In genomic region chr3:14432996-14433572, GRCh38 we compare ENCODE assay signal across 10 cellular contexts. TPM values are rescaled to one million over a fixed set of nuclear protein-coding genes. Genes with fewer than 3 reads are reported as not detected.
DNase-seq lines count a peak whose midpoint lies in the region; ATAC-seq and TF ChIP-seq lines count a peak whose summit lies in the region.
"Had no signal": no experiment of that assay in that cellular context is flagged by ENCODE, and none has a peak within 500 bp of the region (broad histone marks: within the 10 kb centered on the region; RNA-seq: fewer than 3 reads in every experiment).

No MANE protein-coding gene starts in this region.

- peak overlapping the region; percentile 24 for H3K18ac ChIP-seq in IMR-90 (ENCODE audit: low read depth, low read length)

- peaks cover 7% of the 10 kb centered on the region; the same call in 1 of the 2 replicates for H4K20me1 ChIP-seq in IMR-90 (ENCODE audit: insufficient read depth, low read length)

- H3K9ac ChIP-seq in IMR-90 (ENCODE audit: low read depth, low read length), result no peak overlapping the region; the same call in 1 of the 2 replicates

- H3K9me3 Mint-ChIP-seq in CD8-positive, alpha-beta T cell, result no peaks in the 10 kb centered on the region
- no peaks in the 10 kb centered on the region for H3K9me3 Mint-ChIP-seq in neural crest cell

- no peaks in the 10 kb centered on the region for H3K27me3 ChIP-seq in CD8-positive, alpha-beta T cell (ENCODE audit: insufficient read depth, low read length)
- no peaks in the 10 kb centered on the region for H3K27me3 ChIP-seq in IMR-90 (ENCODE audit: control insufficient read depth, insufficient read depth, low read length)
- H3K27me3 ChIP-seq in body of pancreas, result no peaks in the 10 kb centered on the region

- no peak for DNase-seq in CD8-positive, alpha-beta T cell
- DNase-seq in IMR-90 (no peak), body of pancreas (no peak), neural crest cell (ENCODE audit: low read depth, low spot score) (no peak), SKM-1 treated with dmso at 0.1 percent for 144 hours (lab: John Stamatoyannopoulos, UW; ENCODE audit: unreplicated experiment) (no peak), foreskin melanocyte (no peak), hypothalamus (lab: John Stamatoyannopoulos, UW) (no peak), anterior cingulate cortex (lab: John Stamatoyannopoulos, UW) (no peak)
- DNase-seq: activated CD4-positive, alpha-beta T cell treated with anti-CD3 and anti-CD28 coated beads for 4 hours; NCI-H187 had no signal

- peaks cover 27 to 82% of the 10 kb centered on the region in 2 experiments for H3K79me1 ChIP-seq in IMR-90 (ENCODE audit: low read depth in 1 of 2, low read length in 2 of 2)

- POLR2A ChIA-PET in CD8-positive, alpha-beta T cell (lab: Charles Lee), result interaction anchor here (1.1 to 6.7 kb wide), 7 partner anchors 8 to 34 kb away, joined by 3 to 81 read pairs (median 6); partner anchors contain the start of gene SLC6A6
- POLR2A ChIA-PET in IMR-90 (lab: Charles Lee; ENCODE audit: unreplicated experiment), result no interaction called here

- no peaks in the 10 kb centered on the region for H3K9me3 ChIP-seq in CD8-positive, alpha-beta T cell (ENCODE audit: low read length)
- H3K9me3 ChIP-seq in IMR-90 (ENCODE audit: control insufficient read depth, insufficient read depth, low read length) (no peaks in the 10 kb centered on the region), body of pancreas (no peaks in the 10 kb centered on the region)

- CTCF ChIA-PET in CD8-positive, alpha-beta T cell (lab: Charles Lee), result interaction anchor here (1.0 to 3.5 kb wide), 8 partner anchors 9 to 537 kb away, joined by 3 to 21 read pairs (median 4); partner anchors contain the start of gene SLC6A6
- CTCF ChIA-PET in IMR-90 (lab: Yijun Ruan, JAX), result interaction anchor here (0.6 to 2.4 kb wide), 4 partner anchors 12 to 964 kb away, joined by 4 to 6 read pairs (median 4); no protein-coding TSS in a partner anchor

- in situ Hi-C loops in IMR-90 (cut with MboI; ENCODE audit: low sequenced_read_pairs), result no loop called here

- peaks cover 76% of the 10 kb centered on the region for H3K4me1 Mint-ChIP-seq in CD8-positive, alpha-beta T cell (ENCODE audit: low read depth)
- H3K4me1 Mint-ChIP-seq in neural crest cell, result peaks cover 64% of the 10 kb centered on the region

- H3K14ac ChIP-seq in IMR-90 (replicated peaks; ENCODE audit: low read depth, low read length), result peak overlapping the region; percentile 77

- no peak for TF ChIP-seq CTCF in CD8-positive, alpha-beta T cell (IDR thresholded peaks at IDR 0.05)
- TF ChIP-seq CTCF in IMR-90 (conservative IDR thresholded peaks at IDR 0.05; ENCODE audit: low read depth, low read length) (no peak), body of pancreas (IDR thresholded peaks at IDR 0.05) (no peak), neural crest cell (conservative IDR thresholded peaks at IDR 0.05) (no peak)

- peak overlapping the region; percentile 75 for H3K4me3 Mint-ChIP-seq in CD8-positive, alpha-beta T cell
- H3K4me3 Mint-ChIP-seq in neural crest cell, result no peak overlapping the region

- H3K4ac ChIP-seq in IMR-90 (ENCODE audit: low read depth, low read length), result peak overlapping the region; percentile 87

- TF ChIP-seq POLR2A in IMR-90 (IDR thresholded peaks at IDR 0.05; ENCODE audit: low read depth, low read length) (no peak), body of pancreas (IDR thresholded peaks at IDR 0.05) (no peak)

- H3K27me3 Mint-ChIP-seq in CD8-positive, alpha-beta T cell (ENCODE audit: low read depth), result no peaks in the 10 kb centered on the region
- no peaks in the 10 kb centered on the region for H3K27me3 Mint-ChIP-seq in neural crest cell (ENCODE audit: low read depth)

- no peak overlapping the region for H3K56ac ChIP-seq in IMR-90 (ENCODE audit: extremely low read depth, insufficient read depth, low read length)

- H2AFZ ChIP-seq in IMR-90 (replicated peaks; ENCODE audit: low read length, poor library complexity), result no peak overlapping the region

- peak overlapping the region; percentile 91 for H2AK5ac ChIP-seq in IMR-90 (ENCODE audit: low read depth, low read length)

- peaks cover 30% of the 10 kb centered on the region for H3K9me1 ChIP-seq in IMR-90 (ENCODE audit: insufficient read depth, low read length)

- BruUV-seq in IMR-90 (replicated peaks; lab: Mats Ljungman, UMichigan), result no TSS peak

- peak overlapping the region; percentile 97 for H4K91ac ChIP-seq in IMR-90 (ENCODE audit: insufficient read depth, low read depth, low read length)

- peak overlapping the region; percentile 59; the same call in 2 of the 3 replicates for H2BK15ac ChIP-seq in IMR-90 (ENCODE audit: low read depth, low read length)

- peak overlapping the region; percentile 77 for H2BK20ac ChIP-seq in IMR-90 (ENCODE audit: low read depth, low read length)

- H3K27ac Mint-ChIP-seq in CD8-positive, alpha-beta T cell, result peak overlapping the region; percentile 99
- peak overlapping the region; percentile 88 for H3K27ac Mint-ChIP-seq in neural crest cell (ENCODE audit: unreplicated experiment)

- peak overlapping the region; percentile 66 for H3K27ac ChIP-seq in CD8-positive, alpha-beta T cell (ENCODE audit: low read depth, low read length)
- H3K27ac ChIP-seq in IMR-90 (ENCODE audit: insufficient read depth, low read length), result no peak overlapping the region; the same call in 1 of the 2 replicates
- H3K27ac ChIP-seq in body of pancreas, result peak overlapping the region in 3 of 4 donors; percentile 21 to 63 (median 45)

- H3K4me1 ChIP-seq in CD8-positive, alpha-beta T cell (ENCODE audit: insufficient read depth, low read length), result peaks cover 67% of the 10 kb centered on the region
- H3K4me1 ChIP-seq in IMR-90 (ENCODE audit: control insufficient read depth, insufficient read depth, low read length), result peaks cover 33% of the 10 kb centered on the region
- H3K4me1 ChIP-seq in body of pancreas, result peaks cover 30% of the 10 kb centered on the region

- 100% methylated on average over 3 of the region's 13 CpGs; no CpG with 5 or more reads in 1 of the 2 experiments for WGBS in IMR-90 (ENCODE audit: extremely low coverage in 2 of 2, insufficient read length in 1 of 2), 2 experiments
- 85 to 87% methylated on average over 7 to 13 of the region's 13 CpGs for WGBS in body of pancreas, 2 donors

- H3K4me2 ChIP-seq in IMR-90 (ENCODE audit: low read depth, low read length), result no peak overlapping the region

- TF ChIP-seq RAD21 in IMR-90 (IDR thresholded peaks at IDR 0.05; ENCODE audit: low read length), result no peak

- no peak for ATAC-seq in CD8-positive, alpha-beta T cell
- ATAC-seq in IMR-90 (ENCODE audit: low read depth) (no peak), body of pancreas (no peak)

- peak overlapping the region; percentile 84; the same call in 1 of the 2 replicates for H2BK120ac ChIP-seq in IMR-90 (ENCODE audit: low read depth, low read length)

- no peaks in the 10 kb centered on the region for H3K36me3 ChIP-seq in CD8-positive, alpha-beta T cell (ENCODE audit: insufficient read depth, low read length)
- H3K36me3 ChIP-seq in IMR-90 (ENCODE audit: control insufficient read depth, insufficient read depth, low read length) (no peaks in the 10 kb centered on the region), body of pancreas (replicated peaks in 1 of 2; ENCODE audit: insufficient read depth in 1 of 2, low read depth in 2 of 2) (no peaks in the 10 kb centered on the region)

- dilution Hi-C loops in IMR-90 (cut with HindIII; ENCODE audit: low sequenced_read_pairs, unreplicated experiment), result no loop called here

- peak overlapping the region; percentile 78 for H2BK5ac ChIP-seq in IMR-90 (ENCODE audit: low read depth, low read length, poor library complexity, severe bottlenecking)

- H3K36me3 Mint-ChIP-seq in CD8-positive, alpha-beta T cell, result no peaks in the 10 kb centered on the region
- no peaks in the 10 kb centered on the region for H3K36me3 Mint-ChIP-seq in neural crest cell (ENCODE audit: low read depth)

- peak overlapping the region; percentile 73 to 90; a peak in 2 of 4 replicates for H4K8ac ChIP-seq in IMR-90 (ENCODE audit: low read depth in 2 of 2, low read length in 2 of 2)

- intact Hi-C loops in CD8-positive, alpha-beta T cell (cut with DNase I, micrococcal nuclease), result loop anchor here (1.0 to 10.0 kb wide), 11 partner anchors 28 to 1018 kb away; partner anchors contain the start of genes LSM3 (in 2 of the 2), SLC6A6 (in 2 of the 2), XPC (in 2 of the 2) and CCDC174 (in 1 of the 2)
- intact Hi-C loops in IMR-90 (cut with micrococcal nuclease) (no loop called here), body of pancreas (cut with DNase I) (no loop called here)

- no peak overlapping the region; the same call in 1 of the 2 replicates for H4K5ac ChIP-seq in IMR-90 (ENCODE audit: low read depth, low read length)

- H3K4me3 ChIP-seq in CD8-positive, alpha-beta T cell (ENCODE audit: low read depth, low read length), result no peak overlapping the region
- no peak overlapping the region for H3K4me3 ChIP-seq in IMR-90 (ENCODE audit: insufficient read depth, low read depth, low read length)
- H3K4me3 ChIP-seq in body of pancreas, result no peak overlapping the region

- H2AK9ac ChIP-seq in IMR-90 (replicated peaks; ENCODE audit: low read depth, low read length, poor library complexity), result peak overlapping the region; percentile 31

- H3K23ac ChIP-seq in IMR-90 (ENCODE audit: low read depth, low read length), result peak overlapping the region; percentile 54; the same call in 1 of the 2 replicates

TF ChIP-seq in IMR-90, 13 proteins besides CTCF, POLR2A, EP300 and RAD21 (continues in another document):
- no peak for TF ChIP-seq MAFK (IDR thresholded peaks at IDR 0.05; ENCODE audit: low read depth, low read length)
- TF ChIP-seq, protein P1, sequence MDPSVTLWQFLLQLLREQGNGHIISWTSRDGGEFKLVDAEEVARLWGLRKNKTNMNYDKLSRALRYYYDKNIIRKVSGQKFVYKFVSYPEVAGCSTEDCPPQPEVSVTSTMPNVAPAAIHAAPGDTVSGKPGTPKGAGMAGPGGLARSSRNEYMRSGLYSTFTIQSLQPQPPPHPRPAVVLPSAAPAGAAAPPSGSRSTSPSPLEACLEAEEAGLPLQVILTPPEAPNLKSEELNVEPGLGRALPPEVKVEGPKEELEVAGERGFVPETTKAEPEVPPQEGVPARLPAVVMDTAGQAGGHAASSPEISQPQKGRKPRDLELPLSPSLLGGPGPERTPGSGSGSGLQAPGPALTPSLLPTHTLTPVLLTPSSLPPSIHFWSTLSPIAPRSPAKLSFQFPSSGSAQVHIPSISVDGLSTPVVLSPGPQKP (IDR thresholded peaks at IDR 0.05; ENCODE audit: borderline replicate concordance, low read depth, low read length), result no peak
- TF ChIP-seq FOS (IDR thresholded peaks at IDR 0.05; ENCODE audit: low read depth, low read length), result no peak
- no peak for TF ChIP-seq RCOR1 (IDR thresholded peaks at IDR 0.05; ENCODE audit: insufficient replicate concordance, low read length)
- TF ChIP-seq NFE2L2 (IDR thresholded peaks at IDR 0.05; ENCODE audit: low read depth, low read length), result no peak
- no peak for TF ChIP-seq BHLHE40 (IDR thresholded peaks at IDR 0.05; ENCODE audit: low read depth, low read length)

RNA-seq across cellular contexts. Expression of gene SLC6A6, which starts 30.7 kb away (rescaled TPM):
- total RNA-seq in CD8-positive, alpha-beta T cell, result 10 to 100 TPM; 25.8 to 30.9 TPM
- total RNA-seq in IMR-90 (2012; rRNA removed) (29.9 and 32.5 TPM in 2 replicates), body of pancreas (1 to 10 TPM; 4.9 to 5.7 TPM), neural crest cell (33.8 and 34.6 TPM in 2 replicates)
- 39.3 and 39.4 TPM in 2 replicates for polyA plus RNA-seq in IMR-90 (2012; rRNA removed)
- 14.9 and 24.2 TPM in 2 replicates for polyA plus RNA-seq in IMR-90 (2012; cell fraction: cytosol; rRNA removed)
- 70.6 and 99.2 TPM in 2 replicates for polyA plus RNA-seq in IMR-90 (2012; cell fraction: nucleus; rRNA removed; ENCODE audit: low replicate concordance)

Comparison
In these comparisons a context has a peak if more than half of its experiments do, and no peak if none do; other contexts are left out.
1. intact Hi-C loops: an anchor here in CD8-positive, alpha-beta T cell (1.0 to 10.0 kb wide); none called in IMR-90 and body of pancreas.